In genomic region chr14:24179961-24180726, GRCh38 we compare ENCODE assay signal across 9 cellular contexts. TPM values are rescaled to one million over a fixed set of nuclear protein-coding genes. Genes with fewer than 3 reads are reported as not detected.
DNase-seq lines count a peak whose midpoint lies in the region; ATAC-seq, FAIRE-seq and TF ChIP-seq lines count a peak whose summit lies in the region.
"Had no signal": no experiment of that assay in that cellular context is flagged by ENCODE, and none has a peak within 500 bp of the region (broad histone marks: within the 10 kb centered on the region; RNA-seq: fewer than 3 reads in every experiment).

No MANE protein-coding gene starts in this region.

- H3K9me3 ChIP-seq in osteoblast (ENCODE audit: low read depth, low read length), result no peaks in the 10 kb centered on the region

- DNase-seq in C1 segment of cervical spinal cord (lab: John Stamatoyannopoulos, UW) (peak in 8 of 14 donors; percentile 14 to 78 (median 30)), RPMI7951 (ENCODE audit: low read depth) (peak; percentile 16), fibroblast of mammary gland (ENCODE audit: low read depth) (peak; percentile 88), osteoblast (ENCODE audit: insufficient read length, low spot score, missing footprints) (peak; percentile 93), NK-92 (lab: John Stamatoyannopoulos, UW; ENCODE audit: unreplicated experiment) (no peak), GM19239 (ENCODE audit: insufficient read length, low spot score) (no peak), GDM1 (lab: John Stamatoyannopoulos, UW) (no peak)
- DNase-seq: small intestine had no signal

- H3K4me1 ChIP-seq in osteoblast (ENCODE audit: insufficient read depth, low read length), result peaks cover 7% of the 10 kb centered on the region

- H3K27ac ChIP-seq in osteoblast (ENCODE audit: low read depth, low read length), result peak overlapping the region; percentile 72

- H3K79me2 ChIP-seq in osteoblast (ENCODE audit: insufficient read depth, low read length), result no peaks in the 10 kb centered on the region

- FAIRE-seq in GM19239 (lab: Jason Lieb, UNC), result no peak
- FAIRE-seq: small intestine had no signal

- no peaks in the 10 kb centered on the region for H4K20me1 ChIP-seq in osteoblast (ENCODE audit: insufficient read depth, low read length)

- no peaks in the 10 kb centered on the region for H3K27me3 ChIP-seq in osteoblast (ENCODE audit: insufficient read depth, low read length)

- H3K4me3 ChIP-seq in fibroblast of mammary gland (ENCODE audit: control insufficient read depth, low read depth, low read length) (no peak overlapping the region), osteoblast (ENCODE audit: insufficient read depth, low read length) (no peak overlapping the region)

- H2AFZ ChIP-seq in osteoblast (ENCODE audit: low read length), result no peak overlapping the region

- no peak for TF ChIP-seq CTCF in fibroblast of mammary gland (conservative IDR thresholded peaks at IDR 0.05; ENCODE audit: control insufficient read depth, insufficient read depth, low read depth, low read length)
- TF ChIP-seq CTCF in osteoblast (IDR thresholded peaks at IDR 0.05; ENCODE audit: extremely low read depth, low read depth, low read length), result no peak

- H3K4me2 ChIP-seq in osteoblast (ENCODE audit: insufficient read depth, low read length), result no peak overlapping the region

- no peak for ATAC-seq in GM21619 (IDR thresholded peaks at IDR 0.05; ENCODE audit: unreplicated experiment)

- H3K36me3 ChIP-seq in osteoblast (ENCODE audit: insufficient read depth, low read length), result peaks cover 69% of the 10 kb centered on the region

RNA-seq across cellular contexts. Expression of gene REC8, which starts 8.3 kb away (rescaled TPM):
- total RNA-seq in RPMI7951 (2014; rRNA removed; shearing (Covaris generic)), result 0.39 and 1.1 TPM in 2 replicates
- 3.3 and 3.5 TPM in 2 replicates for total RNA-seq in osteoblast

RNA-seq across cellular contexts. Expression of gene IPO4, which starts 8.5 kb away (rescaled TPM):
- total RNA-seq in RPMI7951 (2014; rRNA removed; shearing (Covaris generic)), result 22.9 and 30.9 TPM in 2 replicates
- total RNA-seq in osteoblast, result 38.9 and 47.0 TPM in 2 replicates

RNA-seq across cellular contexts. Expression of gene TM9SF1, which starts 15.1 kb away (rescaled TPM):
- 52.5 and 69.2 TPM in 2 replicates for total RNA-seq in RPMI7951 (2014; rRNA removed; shearing (Covaris generic))
- 78.2 and 84.3 TPM in 2 replicates for total RNA-seq in osteoblast

RNA-seq across cellular contexts. Expression of gene IRF9, which starts 19.1 kb away (rescaled TPM):
- total RNA-seq in RPMI7951 (2014; rRNA removed; shearing (Covaris generic)), result 39.3 and 54.4 TPM in 2 replicates
- 102 and 117 TPM in 2 replicates for total RNA-seq in osteoblast

RNA-seq across cellular contexts. Expression of gene TSSK4, which starts 25.4 kb away (rescaled TPM):
- not detected in 2 replicates for total RNA-seq in RPMI7951 (2014; rRNA removed; shearing (Covaris generic))
- total RNA-seq in osteoblast, result 0.36 TPM in 1 of 2 replicates, not detected in the other

Comparison
In these comparisons a context has a peak if more than half of its experiments do, and no peak if none do; other contexts are left out.
1. DNase-seq: peak in C1 segment of cervical spinal cord (8 of 14), RPMI7951 (single experiment), fibroblast of mammary gland (single experiment) and osteoblast (single experiment); none in NK-92 (single experiment), GM19239 (single experiment) and GDM1 (single experiment).